Comparison of ENCODE assay signal across 8 cellular contexts in the genomic region with DNA sequence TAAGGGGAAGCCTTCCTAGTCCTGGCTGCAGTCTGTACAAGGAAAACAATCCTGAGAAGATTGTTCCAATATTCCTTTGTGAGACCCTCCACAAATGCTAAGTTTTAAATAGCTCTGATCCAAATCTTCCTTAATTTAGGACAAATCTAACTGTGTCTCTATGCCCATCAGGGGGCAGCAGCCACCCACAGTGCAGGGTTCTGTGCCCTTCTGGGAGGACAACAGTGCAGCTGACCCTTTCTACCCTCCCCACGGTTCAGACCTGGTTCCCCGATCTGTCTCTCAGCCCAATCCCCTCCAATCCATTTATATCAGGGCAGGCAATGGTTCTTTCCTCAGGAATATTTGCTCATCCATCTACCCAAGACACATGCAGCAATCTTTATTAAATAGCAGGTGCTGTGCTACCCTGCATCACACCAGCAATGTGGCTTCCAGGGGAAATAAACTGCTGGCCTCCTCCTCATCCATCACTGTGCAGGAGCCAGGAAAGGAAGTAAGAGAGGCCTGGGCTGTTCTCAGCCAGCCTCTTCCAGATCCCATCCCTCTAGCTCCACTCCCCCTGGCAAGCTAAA. TPM values are rescaled to one million over a fixed set of nuclear protein-coding genes. Genes with fewer than 3 reads are reported as not detected.
DNase-seq lines count a peak whose midpoint lies in the region; ATAC-seq and TF ChIP-seq lines count a peak whose summit lies in the region.

No MANE protein-coding gene starts in this region.

- no peak for ATAC-seq in GM21360 (IDR thresholded peaks at IDR 0.05; ENCODE audit: unreplicated experiment)

- H3K4me1 ChIP-seq in esophagus muscularis mucosa: peaks cover 13 to 29% (median 23%) of the 10 kb centered on the region in 4 donors
- peaks cover 5% of the 10 kb centered on the region for H3K4me1 ChIP-seq in neural progenitor cell

- peaks cover 3% of the 10 kb centered on the region for H3F3A ChIP-seq in neural progenitor cell (ENCODE audit: low read depth)

- no peaks in the 10 kb centered on the region for H3K36me3 ChIP-seq in esophagus muscularis mucosa
- no peaks in the 10 kb centered on the region for H3K36me3 ChIP-seq in neural progenitor cell

- no peaks in the 10 kb centered on the region for H3K9me3 Mint-ChIP-seq in neural progenitor cell

- TF ChIP-seq EP300 in esophagus muscularis mucosa (IDR thresholded peaks at IDR 0.05): no peak

- WGBS in esophagus muscularis mucosa: 6% methylated on average over 2 of the region's 2 CpGs

- no peak overlapping the region for H3K9ac ChIP-seq in neural progenitor cell

- peak overlapping the region; percentile 42 for H2AFZ ChIP-seq in neural progenitor cell (replicated peaks)

- H3K27me3 Mint-ChIP-seq in neural progenitor cell (ENCODE audit: insufficient read depth, low read depth): peaks cover 7% of the 10 kb centered on the region

- no peaks in the 10 kb centered on the region for H3K36me3 Mint-ChIP-seq in neural progenitor cell

- H3K4me3 ChIP-seq in esophagus muscularis mucosa (no peak overlapping the region), neural progenitor cell (no peak overlapping the region)

- H3K27ac ChIP-seq in esophagus muscularis mucosa (replicated peaks in 1 of 4): no peak overlapping the region
- no peak overlapping the region for H3K27ac ChIP-seq in neural progenitor cell

- H3K27ac Mint-ChIP-seq in neural progenitor cell: peak overlapping the region; percentile 7

- peak; percentile 43 to 66 for DNase-seq in NCI-H524 (lab: John Stamatoyannopoulos, UW)
- no peak for DNase-seq in NCI-H524 treated with DMSO at 0.1 percent for 48 hours (lab: John Stamatoyannopoulos, UW)
- peak; percentile 28 for DNase-seq in NCI-H146 treated with DMSO at 0.1 percent for 48 hours (lab: John Stamatoyannopoulos, UW; ENCODE audit: unreplicated experiment)
- DNase-seq in activated CD4-positive, alpha-beta T cell treated with anti-CD3 and anti-CD28 coated beads, Interleukin-2, amount 50 U/mL, for 48 hours: peak; percentile 57 to 67
- no peak for DNase-seq in esophagus muscularis mucosa (ENCODE audit: extremely low spot score)
- peak; percentile 69 for DNase-seq in neural progenitor cell (ENCODE audit: low spot score)
- DNase-seq in NCI-H187 (lab: John Stamatoyannopoulos, UW): no peak

- peaks cover 9% of the 10 kb centered on the region for H3K79me2 ChIP-seq in neural progenitor cell (ENCODE audit: low read depth)

- H3K27me3 ChIP-seq in esophagus muscularis mucosa (peaks cover 0 to 25% (median 5%) of the 10 kb centered on the region in 4 donors), neural progenitor cell (peaks cover 54% of the 10 kb centered on the region)

- no peaks in the 10 kb centered on the region for H4K20me1 ChIP-seq in neural progenitor cell (ENCODE audit: low read depth)

- intact Hi-C loops in esophagus muscularis mucosa (cut with DNase I): loop anchor here (2.0 to 5.0 kb wide), 2 partner anchors 41 to 110 kb away; a partner anchor contains a TSS

- no peaks in the 10 kb centered on the region for H3K9me3 ChIP-seq in esophagus muscularis mucosa
- H3K9me3 ChIP-seq in neural progenitor cell (ENCODE audit: low read depth): no peaks in the 10 kb centered on the region

- no peak for TF ChIP-seq POLR2A in esophagus muscularis mucosa (IDR thresholded peaks at IDR 0.05; ENCODE audit: low read depth)

- TF ChIP-seq CTCF in esophagus muscularis mucosa (IDR thresholded peaks at IDR 0.05) (peak; percentile 56 to 70 (median 66)), neural progenitor cell (IDR thresholded peaks at IDR 0.05) (peak; percentile 63)

- no peak overlapping the region for H3K4me2 ChIP-seq in neural progenitor cell

- no peak overlapping the region for H3K4me3 Mint-ChIP-seq in neural progenitor cell

- H3K4me1 Mint-ChIP-seq in neural progenitor cell: peaks cover 18% of the 10 kb centered on the region

RNA-seq across cellular contexts. Expression of a gene that starts 4.0 kb away (rescaled TPM):
- total RNA-seq in esophagus muscularis mucosa (10 to 100 TPM; 13.3 to 16.6 (median 15.0) TPM), neural progenitor cell (ENCODE audit: low replicate concordance) (33.4 and 33.5 TPM in 2 replicates)

RNA-seq across cellular contexts. Expression of a gene that starts 13.8 kb away (rescaled TPM):
- 1 to 10 TPM in 1 of 4 donors, under 1 TPM in 2, not detected in 1; 0.42 to 1.8 (median 0.78) TPM for total RNA-seq in esophagus muscularis mucosa
- total RNA-seq in neural progenitor cell (ENCODE audit: low replicate concordance): 0.68 TPM in 1 of 2 replicates, not detected in the other

Comparison
In these comparisons a context has a peak if more than half of its experiments do, and no peak if none do; other contexts are left out.
1. DNase-seq: peak in NCI-H524 (2 of 2), NCI-H146 treated with DMSO at 0.1 percent for 48 hours (single experiment), activated CD4-positive, alpha-beta T cell treated with anti-CD3 and anti-CD28 coated beads, Interleukin-2, amount 50 U/mL, for 48 hours (2 of 2) and neural progenitor cell (single experiment); none in NCI-H524 treated with DMSO at 0.1 percent for 48 hours (single experiment), esophagus muscularis mucosa (single experiment) and NCI-H187 (0 of 2).